ENCODE assay signal across 17 cellular contexts in genomic region chr3:31973081-31973480, GRCh38. TPM values are rescaled to one million over a fixed set of nuclear protein-coding genes. Genes with fewer than 3 reads are reported as not detected.
DNase-seq lines count a peak whose midpoint lies in the region; ATAC-seq, FAIRE-seq and TF ChIP-seq lines count a peak whose summit lies in the region.
"Had no signal": no experiment of that assay in that cellular context is flagged by ENCODE, and none has a peak within 500 bp of the region (broad histone marks: within the 10 kb centered on the region; RNA-seq: fewer than 3 reads in every experiment).

No MANE protein-coding gene starts in this region.

- peak overlapping the region; percentile 64 to 75 for H2BK12ac ChIP-seq in mesenchymal stem cell (ENCODE audit: low read length in 2 of 2)

- CTCF ChIA-PET in IMR-90 (lab: Yijun Ruan, JAX): no interaction called here

- H2AK9ac ChIP-seq in IMR-90 (replicated peaks; ENCODE audit: low read depth, low read length, poor library complexity): no peak overlapping the region

- no peak for TF ChIP-seq RAD21 in IMR-90 (IDR thresholded peaks at IDR 0.05; ENCODE audit: low read length)

- peaks cover 7% of the 10 kb centered on the region for H3K4me1 ChIP-seq in IMR-90 (ENCODE audit: control insufficient read depth, insufficient read depth, low read length)
- H3K4me1 ChIP-seq in mesenchymal stem cell (ENCODE audit: control insufficient read depth, insufficient read depth, low read depth, low read length): peaks cover 6% of the 10 kb centered on the region
- H3K4me1 ChIP-seq in spleen: peaks cover 4 to 96% (median 33%) of the 10 kb centered on the region in 6 donors

- H3K23ac ChIP-seq in IMR-90 (ENCODE audit: low read depth, low read length) (no peak overlapping the region), mesenchymal stem cell (ENCODE audit: low read length in 2 of 2) (no peak overlapping the region)

- H3K27me3 ChIP-seq in IMR-90 (ENCODE audit: control insufficient read depth, insufficient read depth, low read length) (no peaks in the 10 kb centered on the region), SU-DHL-6 (ENCODE audit: low read length) (no peaks in the 10 kb centered on the region), mesenchymal stem cell (ENCODE audit: control insufficient read depth in 1 of 2, insufficient read depth in 1 of 2, low read length in 2 of 2) (peaks cover 0 to 4% of the 10 kb centered on the region in 2 experiments), spleen (replicated peaks in 1 of 7) (no peaks in the 10 kb centered on the region)

- peaks cover 7% of the 10 kb centered on the region for H3K9me1 ChIP-seq in IMR-90 (ENCODE audit: insufficient read depth, low read length)

- peaks cover 92% of the 10 kb centered on the region for H3K79me2 ChIP-seq in SU-DHL-6 (ENCODE audit: insufficient read depth, low read length)

- H2BK15ac ChIP-seq in IMR-90 (ENCODE audit: low read depth, low read length): no peak overlapping the region
- H2BK15ac ChIP-seq in mesenchymal stem cell (ENCODE audit: low read depth, poor library complexity, severe bottlenecking): no peak overlapping the region

- H4K20me1 ChIP-seq in IMR-90 (ENCODE audit: insufficient read depth, low read length): peaks cover 4% of the 10 kb centered on the region; the same call in 1 of the 2 replicates
- H4K20me1 ChIP-seq in SU-DHL-6 (ENCODE audit: low read depth, low read length): no peaks in the 10 kb centered on the region

- H3K9ac ChIP-seq in IMR-90 (ENCODE audit: low read depth, low read length) (no peak overlapping the region), SU-DHL-6 (ENCODE audit: low read length) (peak overlapping the region; percentile 73), mesenchymal stem cell (ENCODE audit: low read length) (no peak overlapping the region)
- H3K9ac ChIP-seq: GM23248 had no signal

- H2BK20ac ChIP-seq in IMR-90 (ENCODE audit: low read depth, low read length): peak overlapping the region; percentile 48

- TF ChIP-seq CTCF in IMR-90 (conservative IDR thresholded peaks at IDR 0.05; ENCODE audit: low read depth, low read length) (no peak), SU-DHL-6 (IDR thresholded peaks at IDR 0.05; ENCODE audit: insufficient read depth, low read length, poor library complexity, severe bottlenecking) (no peak), spleen (IDR thresholded peaks at IDR 0.05 in 8 of 11, conservative IDR thresholded peaks at IDR 0.05 in 3 of 11) (no peak)

- in situ Hi-C loops in IMR-90 (cut with MboI; ENCODE audit: low sequenced_read_pairs): no loop called here

- H3F3A ChIP-seq in SU-DHL-6 (ENCODE audit: insufficient read depth): peaks cover 90% of the 10 kb centered on the region

- H2BK120ac ChIP-seq in IMR-90 (ENCODE audit: low read depth, low read length) (peak overlapping the region; percentile 40; the same call in 1 of the 2 replicates), mesenchymal stem cell (ENCODE audit: low read depth, low read length) (no peak overlapping the region)

- H3K14ac ChIP-seq in IMR-90 (replicated peaks; ENCODE audit: low read depth, low read length) (no peak overlapping the region), mesenchymal stem cell (ENCODE audit: low read length in 2 of 2) (no peak overlapping the region)

- H3K79me1 ChIP-seq in IMR-90 (ENCODE audit: low read depth in 1 of 2, low read length in 2 of 2) (peaks cover 12 to 36% of the 10 kb centered on the region in 2 experiments; a peak in 3 of 4 replicates), mesenchymal stem cell (replicated peaks; ENCODE audit: low read length, poor library complexity, severe bottlenecking) (peaks cover 38% of the 10 kb centered on the region)

- H4K5ac ChIP-seq in IMR-90 (ENCODE audit: low read depth, low read length): peak overlapping the region; percentile 46; the same call in 1 of the 2 replicates

- no peaks in the 10 kb centered on the region for H3K9me2 ChIP-seq in SU-DHL-6 (replicated peaks; ENCODE audit: insufficient read depth, low read length)

- no peak for FAIRE-seq in H54 (lab: Jason Lieb, UNC)

- H2AFZ ChIP-seq in IMR-90 (replicated peaks; ENCODE audit: low read length, poor library complexity) (no peak overlapping the region), SU-DHL-6 (ENCODE audit: low read depth, low read length, severe bottlenecking) (no peak overlapping the region), mesenchymal stem cell (ENCODE audit: low read depth, low read length) (no peak overlapping the region)
- H2AFZ ChIP-seq: GM23248 had no signal

- H2AK5ac ChIP-seq in IMR-90 (ENCODE audit: low read depth, low read length): peak overlapping the region; percentile 32
- peak overlapping the region; percentile 87 for H2AK5ac ChIP-seq in mesenchymal stem cell (ENCODE audit: low read length, severe bottlenecking)

- H4K91ac ChIP-seq in IMR-90 (ENCODE audit: insufficient read depth, low read depth, low read length) (no peak overlapping the region), mesenchymal stem cell (ENCODE audit: low read length) (peak overlapping the region; percentile 36)

- POLR2A ChIA-PET in IMR-90 (lab: Charles Lee; ENCODE audit: unreplicated experiment): no interaction called here

- H3K36me3 ChIP-seq in IMR-90 (ENCODE audit: control insufficient read depth, insufficient read depth, low read length) (no peaks in the 10 kb centered on the region), SU-DHL-6 (ENCODE audit: low read length) (0 out of 2 replicates have a peak, but pooled peaks cover 2% of the 10 kb centered on the region), mesenchymal stem cell (ENCODE audit: control insufficient read depth in 1 of 2, insufficient read depth in 2 of 2, low read depth in 1 of 2, low read length in 2 of 2) (no peaks in the 10 kb centered on the region), spleen (no peaks in the 10 kb centered on the region)

- BruUV-seq in IMR-90 (replicated peaks; lab: Mats Ljungman, UMichigan): no TSS peak

- intact Hi-C loops in IMR-90 (cut with micrococcal nuclease): no loop called here
- intact Hi-C loops in spleen (cut with DNase I; ENCODE audit: low total_unique reads): no loop called here

- H3K27ac ChIP-seq in IMR-90 (ENCODE audit: insufficient read depth, low read length): no peak overlapping the region
- peak overlapping the region; percentile 98 for H3K27ac ChIP-seq in SU-DHL-6 (ENCODE audit: low read depth, low read length)
- H3K27ac ChIP-seq in mesenchymal stem cell (ENCODE audit: low read length, poor library complexity, severe bottlenecking): no peak overlapping the region
- peak overlapping the region in 5 of 8 donors; percentile 49 to 73 (median 63) for H3K27ac ChIP-seq in spleen
- H3K27ac ChIP-seq: GM23248 had no signal

- H3K4ac ChIP-seq in IMR-90 (ENCODE audit: low read depth, low read length): no peak overlapping the region; the same call in 1 of the 2 replicates
- peak overlapping the region in 1 of 2 experiments; percentile 41 for H3K4ac ChIP-seq in mesenchymal stem cell (ENCODE audit: low read depth in 1 of 2, low read length in 2 of 2)

- no peak overlapping the region for H4K8ac ChIP-seq in IMR-90 (ENCODE audit: low read depth in 2 of 2, low read length in 2 of 2)
- peak overlapping the region; percentile 53 for H4K8ac ChIP-seq in mesenchymal stem cell (ENCODE audit: low read length)

- peak overlapping the region; percentile 80; the same call in 1 of the 2 replicates for H3K18ac ChIP-seq in IMR-90 (ENCODE audit: low read depth, low read length)
- H3K18ac ChIP-seq in mesenchymal stem cell (ENCODE audit: low read depth in 1 of 2, low read length in 2 of 2): peak overlapping the region in 1 of 2 experiments; percentile 8

- no peak overlapping the region for H3K4me3 ChIP-seq in IMR-90 (ENCODE audit: insufficient read depth, low read depth, low read length)
- peak overlapping the region; percentile 33 for H3K4me3 ChIP-seq in SU-DHL-6 (ENCODE audit: insufficient read depth, low read length, poor library complexity, severe bottlenecking)
- no peak overlapping the region for H3K4me3 ChIP-seq in mesenchymal stem cell (ENCODE audit: insufficient read depth in 1 of 2, low read depth in 1 of 2, low read length in 2 of 2)
- no peak overlapping the region for H3K4me3 ChIP-seq in spleen
- H3K4me3 ChIP-seq: GM23248 had no signal

- H3K9me3 ChIP-seq in IMR-90 (ENCODE audit: control insufficient read depth, insufficient read depth, low read length) (no peaks in the 10 kb centered on the region), SU-DHL-6 (ENCODE audit: insufficient read depth, low read length) (no peaks in the 10 kb centered on the region), mesenchymal stem cell (ENCODE audit: control insufficient read depth, low read length) (no peaks in the 10 kb centered on the region), spleen (no peaks in the 10 kb centered on the region)

- ATAC-seq in IMR-90 (ENCODE audit: low read depth) (no peak), GM21526 (IDR thresholded peaks at IDR 0.05; ENCODE audit: low FRiP score, unreplicated experiment) (no peak)

- dilution Hi-C loops in IMR-90 (cut with HindIII; ENCODE audit: low sequenced_read_pairs, unreplicated experiment): no loop called here

- no peak overlapping the region for H3K56ac ChIP-seq in IMR-90 (ENCODE audit: extremely low read depth, insufficient read depth, low read length)

- peak overlapping the region; percentile 11 for H2BK5ac ChIP-seq in IMR-90 (ENCODE audit: low read depth, low read length, poor library complexity, severe bottlenecking)
- no peak overlapping the region for H2BK5ac ChIP-seq in mesenchymal stem cell (ENCODE audit: low read depth, low read length, poor library complexity, severe bottlenecking)

- DNase-seq in IMR-90 (no peak), mesenchymal stem cell (no peak), spleen (no peak), H54 (ENCODE audit: insufficient read length, low spot score) (no peak), occipital lobe (lab: John Stamatoyannopoulos, UW) (no peak), DMS114 treated with DMSO at 0.1 percent for 48 hours (lab: John Stamatoyannopoulos, UW; ENCODE audit: unreplicated experiment) (no peak)
- DNase-seq: AML-193, Calu3, DMS79, GM23248, NCI-H1417 treated with DMSO at 0.1 percent for 48 hours, NCI-H2029, NCI-H2171, NCI-H446, NCI-H69 had no signal

- TF ChIP-seq POLR2A in IMR-90 (IDR thresholded peaks at IDR 0.05; ENCODE audit: low read depth, low read length) (no peak), spleen (IDR thresholded peaks at IDR 0.05) (no peak), H54 (IDR thresholded peaks at IDR 0.05; ENCODE audit: low read depth, low read length) (no peak)

- WGBS in IMR-90 (ENCODE audit: extremely low coverage in 2 of 2, insufficient read length in 1 of 2), 2 experiments: no CpG with 5 or more reads among the region's 4 CpGs
- 90% methylated on average over 4 of the region's 4 CpGs for WGBS in mesenchymal stem cell
- 61 to 84% (median 83%) methylated on average over 4 of the region's 4 CpGs for WGBS in spleen, 5 donors

- H3K4me2 ChIP-seq in IMR-90 (ENCODE audit: low read depth, low read length): no peak overlapping the region
- H3K4me2 ChIP-seq in SU-DHL-6 (ENCODE audit: low read depth, low read length, poor library complexity, severe bottlenecking): peak overlapping the region; percentile 93
- no peak overlapping the region for H3K4me2 ChIP-seq in mesenchymal stem cell (ENCODE audit: low read length, poor library complexity, severe bottlenecking)

RNA-seq across cellular contexts. Expression of gene OSBPL10, which starts 8.0 kb away (rescaled TPM):
- total RNA-seq in IMR-90 (2012; rRNA removed) (7.2 and 9.5 TPM in 2 replicates), spleen (10 to 100 TPM; 38.4 to 95.1 (median 70.9) TPM), occipital lobe (14.0 TPM)
- polyA plus RNA-seq in IMR-90 (2012; rRNA removed) (8.0 and 10.1 TPM in 2 replicates), spleen (1 to 10 TPM; 3.8 to 5.3 (median 4.2) TPM)
- 2.9 and 5.3 TPM in 2 replicates for polyA plus RNA-seq in IMR-90 (2012; cell fraction: cytosol; rRNA removed)
- polyA plus RNA-seq in IMR-90 (2012; cell fraction: nucleus; rRNA removed; ENCODE audit: low replicate concordance): 8.0 and 8.7 TPM in 2 replicates
- 12.0 TPM for polyA plus RNA-seq in mesenchymal stem cell (2013, experiment 1 of 2)
- polyA plus RNA-seq in mesenchymal stem cell (2013, experiment 2 of 2): 12.2 TPM

RNA-seq across cellular contexts. Expression of gene ZNF860, which starts 8.5 kb away (rescaled TPM):
- total RNA-seq in IMR-90 (2012; rRNA removed) (0.18 and 0.56 TPM in 2 replicates), spleen (1 to 10 TPM; 3.1 to 9.5 (median 5.6) TPM), occipital lobe (2.8 TPM)
- polyA plus RNA-seq in IMR-90 (2012; rRNA removed) (0.07 and 0.26 TPM in 2 replicates), spleen (1 to 10 TPM; 1.3 to 1.6 (median 1.6) TPM)
- 0.03 and 0.12 TPM in 2 replicates for polyA plus RNA-seq in IMR-90 (2012; cell fraction: cytosol; rRNA removed)
- 0.11 and 0.40 TPM in 2 replicates for polyA plus RNA-seq in IMR-90 (2012; cell fraction: nucleus; rRNA removed; ENCODE audit: low replicate concordance)
- polyA plus RNA-seq in mesenchymal stem cell (2013, experiment 1 of 2): 0.36 TPM
- polyA plus RNA-seq in mesenchymal stem cell (2013, experiment 2 of 2): 0.27 TPM

Comparison
In these comparisons a context has a peak if more than half of its experiments do, and no peak if none do; other contexts are left out.
1. H3K27ac ChIP-seq: peak in SU-DHL-6 (single experiment) and spleen (5 of 8); none in IMR-90 (single experiment) and mesenchymal stem cell (single experiment).